Comparison of ENCODE assay signal across 8 cellular contexts in genomic region chr2:74441690-74442482, GRCh38. TPM values are rescaled to one million over a fixed set of nuclear protein-coding genes. Genes with fewer than 3 reads are reported as not detected.
DNase-seq lines count a peak whose midpoint lies in the region; ATAC-seq and TF ChIP-seq lines count a peak whose summit lies in the region.

Gene RTKN, minus strand, starts transcription at chr2:74441937. Its CDS starts 121 bp downstream, at chr2:74441816.

- H3K36me3 Mint-ChIP-seq in HFFc6 (ENCODE audit: low read depth) (no peaks in the 10 kb centered on the region), mesothelial cell of epicardium (no peaks in the 10 kb centered on the region)
- H3K36me3 Mint-ChIP-seq in T-helper 1 cell treated with Interleukin-12 subunit alpha and Interleukin-12 subunit beta and Interleukin-4 antibody, amounts not matched to agents 30 μg/mL and 1 μg/mL, for 36 hours (ENCODE audit: low read depth) = peaks cover 2% of the 10 kb centered on the region
- H3K36me3 Mint-ChIP-seq in effector memory CD8-positive, alpha-beta T cell (ENCODE audit: insufficient read depth) = peaks cover 4% of the 10 kb centered on the region

- peak within 1 kb of the TSS; percentile 95 for H3K4me3 Mint-ChIP-seq in HFFc6
- H3K4me3 Mint-ChIP-seq in T-helper 1 cell treated with Interleukin-12 subunit alpha and Interleukin-12 subunit beta and Interleukin-4 antibody, amounts not matched to agents 30 μg/mL and 1 μg/mL, for 36 hours = peak within 1 kb of the TSS; percentile 76
- peak within 1 kb of the TSS; percentile 75 to 76 for H3K4me3 Mint-ChIP-seq in effector memory CD8-positive, alpha-beta T cell
- peak within 1 kb of the TSS; percentile 93 for H3K4me3 Mint-ChIP-seq in mesothelial cell of epicardium

- peaks cover 0 to 5% of the 10 kb centered on the region in 2 donors for H3K27me3 ChIP-seq in uterus

- ATAC-seq in effector memory CD8-positive, alpha-beta T cell (replicated peaks) = peak; percentile 82
- ATAC-seq in HG02884 (IDR thresholded peaks at IDR 0.05; ENCODE audit: unreplicated experiment) = no peak

- intact Hi-C loops in uterus (cut with DNase I; ENCODE audit: low total_unique reads) = no loop called here

- no peaks in the 10 kb centered on the region for H3K9me3 ChIP-seq in uterus

- TF ChIP-seq POLR2A in uterus (IDR thresholded peaks at IDR 0.05) = peak in 1 of 2 donors; percentile 36

- H3K27me3 Mint-ChIP-seq in HFFc6 (ENCODE audit: insufficient read depth) (no peaks in the 10 kb centered on the region; the same call in 1 of the 2 replicates), mesothelial cell of epicardium (ENCODE audit: low read depth) (no peaks in the 10 kb centered on the region)
- H3K27me3 Mint-ChIP-seq in T-helper 1 cell treated with Interleukin-12 subunit alpha and Interleukin-12 subunit beta and Interleukin-4 antibody, amounts not matched to agents 30 μg/mL and 1 μg/mL, for 36 hours (ENCODE audit: low read depth) = peaks cover 50% of the 10 kb centered on the region
- H3K27me3 Mint-ChIP-seq in effector memory CD8-positive, alpha-beta T cell = peaks cover 23 to 58% of the 10 kb centered on the region in 2 donors

- H3K9me3 Mint-ChIP-seq in HFFc6 (no peaks in the 10 kb centered on the region), mesothelial cell of epicardium (no peaks in the 10 kb centered on the region)
- no peaks in the 10 kb centered on the region for H3K9me3 Mint-ChIP-seq in T-helper 1 cell treated with Interleukin-12 subunit alpha and Interleukin-12 subunit beta and Interleukin-4 antibody, amounts not matched to agents 30 μg/mL and 1 μg/mL, for 36 hours
- H3K9me3 Mint-ChIP-seq in effector memory CD8-positive, alpha-beta T cell = no peaks in the 10 kb centered on the region

- DNase-seq in DMS153 (lab: John Stamatoyannopoulos, UW) (peak; percentile 42), HFFc6 (no peak), mesothelial cell of epicardium (ENCODE audit: low spot score in 2 of 2, unreplicated experiment in 2 of 2) (peak in 1 of 2 experiments; percentile 68), uterus (no peak), UCSD-AML1 (lab: John Stamatoyannopoulos, UW; ENCODE audit: unreplicated experiment) (no peak)
- peak in 2 of 3 experiments; percentile 46 to 52 for DNase-seq in effector memory CD8-positive, alpha-beta T cell

- H3K4me1 ChIP-seq in uterus = peaks cover 0 to 9% of the 10 kb centered on the region in 2 donors

- TF ChIP-seq CTCF in HFFc6 (IDR thresholded peaks at IDR 0.05) = no peak
- TF ChIP-seq CTCF in mesothelial cell of epicardium (IDR thresholded peaks at IDR 0.05; ENCODE audit: unreplicated experiment) = no peak
- no peak for TF ChIP-seq CTCF in uterus (IDR thresholded peaks at IDR 0.05)

- H3K27ac ChIP-seq in uterus = peak within 1 kb of the TSS; percentile 73 to 82

- H3K4me1 Mint-ChIP-seq in HFFc6 (ENCODE audit: low read depth) (peaks cover 47% of the 10 kb centered on the region), mesothelial cell of epicardium (peaks cover 48% of the 10 kb centered on the region)
- peaks cover 12% of the 10 kb centered on the region for H3K4me1 Mint-ChIP-seq in T-helper 1 cell treated with Interleukin-12 subunit alpha and Interleukin-12 subunit beta and Interleukin-4 antibody, amounts not matched to agents 30 μg/mL and 1 μg/mL, for 36 hours (ENCODE audit: low read depth)
- H3K4me1 Mint-ChIP-seq in effector memory CD8-positive, alpha-beta T cell (ENCODE audit: low read depth in 2 of 2) = peaks cover 8 to 10% of the 10 kb centered on the region in 2 donors

- no peaks in the 10 kb centered on the region for H3K36me3 ChIP-seq in uterus

- H3K27ac Mint-ChIP-seq in HFFc6 (peak within 1 kb of the TSS; percentile 57; the same call in 1 of the 2 replicates), mesothelial cell of epicardium (peak within 1 kb of the TSS; percentile 99)
- peak within 1 kb of the TSS; percentile 47 for H3K27ac Mint-ChIP-seq in T-helper 1 cell treated with Interleukin-12 subunit alpha and Interleukin-12 subunit beta and Interleukin-4 antibody, amounts not matched to agents 30 μg/mL and 1 μg/mL, for 36 hours
- peak within 1 kb of the TSS; percentile 32 to 68 for H3K27ac Mint-ChIP-seq in effector memory CD8-positive, alpha-beta T cell

- H3K4me3 ChIP-seq in uterus = peak within 1 kb of the TSS; percentile 39 to 45

RNA-seq across cellular contexts. Expression of gene RTKN, which starts in this region (rescaled TPM):
- 10 to 100 TPM; 12.7 to 14.8 (median 13.6) TPM for total RNA-seq in HFFc6 (2021; fragmentation: NEBNext Ultra II Directional; extraction: Animal tissue kit (Norgen Biotek cat#: 25700))
- total RNA-seq in mesothelial cell of epicardium (85.0 to 88.9 TPM (median 86.4 TPM) in 3 replicates), uterus (10 to 100 TPM in 2 of 4 donors, 1 to 10 TPM in 2; 9.8 to 36.3 (median 12.0) TPM)

Comparison
In these comparisons a context has a peak if more than half of its experiments do, and no peak if none do; other contexts are left out.
1. DNase-seq: peak in DMS153 (single experiment) and effector memory CD8-positive, alpha-beta T cell (2 of 3); none in HFFc6 (single experiment), uterus (0 of 2) and UCSD-AML1 (single experiment).
2. H3K27ac Mint-ChIP-seq: peak in every context shown above with its lines; median percentile 99 in mesothelial cell of epicardium; 57 in HFFc6; 50 in effector memory CD8-positive, alpha-beta T cell; 47 in T-helper 1 cell treated with Interleukin-12 subunit alpha and Interleukin-12 subunit beta and Interleukin-4 antibody, amounts not matched to agents 30 μg/mL and 1 μg/mL, for 36 hours.
3. Peak in every context shown above with its lines, with median percentiles within 50 percentile points of each other: H3K4me3 Mint-ChIP-seq.